In the genomic region with DNA sequence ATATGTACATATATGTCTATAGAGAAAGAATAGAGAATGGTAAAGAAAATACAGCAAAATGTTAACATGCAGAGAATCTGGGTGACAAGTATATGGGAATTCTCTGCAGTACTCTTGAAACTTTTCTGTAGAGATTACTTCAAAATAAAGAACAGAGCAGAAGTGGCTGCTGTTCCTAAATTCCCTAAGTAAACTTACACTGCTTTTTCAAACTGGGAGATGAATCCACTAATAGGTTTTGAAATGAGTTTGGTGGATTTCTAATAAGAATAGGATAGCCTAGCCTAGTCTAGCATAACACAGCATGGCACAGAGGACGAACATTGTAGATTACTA, we compare ENCODE assay signal across 10 cellular contexts. TPM values are rescaled to one million over a fixed set of nuclear protein-coding genes. Genes with fewer than 3 reads are reported as not detected.
DNase-seq lines count a peak whose midpoint lies in the region; TF ChIP-seq lines count a peak whose summit lies in the region.
"Had no signal": no experiment of that assay in that cellular context is flagged by ENCODE, and none has a peak within 500 bp of the region (broad histone marks: within the 10 kb centered on the region; RNA-seq: fewer than 3 reads in every experiment).

No MANE protein-coding gene starts in this region.

- H3K27me3 Mint-ChIP-seq in activated naive CD4-positive, alpha-beta T cell treated with anti-CD3 and anti-CD28 coated beads for 36 hours (ENCODE audit: low read depth), result peaks cover 18% of the 10 kb centered on the region

- peak overlapping the region; percentile 61 for H3K4me2 ChIP-seq in SU-DHL-6 (ENCODE audit: low read depth, low read length, poor library complexity, severe bottlenecking)

- H3K9ac ChIP-seq in SU-DHL-6 (ENCODE audit: low read length) (no peak overlapping the region), iPS-15b (ENCODE audit: low read depth, low read length) (no peak overlapping the region)

- H3K27me3 ChIP-seq in SU-DHL-6 (ENCODE audit: low read length) (no peaks in the 10 kb centered on the region), iPS-15b (ENCODE audit: control insufficient read depth, insufficient read depth, low read length) (peaks cover 60% of the 10 kb centered on the region), suprapubic skin (peaks cover 65% of the 10 kb centered on the region)

- WGBS in suprapubic skin, result 17% methylated on average over 1 of the region's 1 CpG

- TF ChIP-seq POLR2A in suprapubic skin (IDR thresholded peaks at IDR 0.05), result no peak

- no peak for DNase-seq in activated naive CD4-positive, alpha-beta T cell treated with anti-CD3 and anti-CD28 coated beads for 36 hours
- no peak for DNase-seq in activated naive CD4-positive, alpha-beta T cell (lab: John Stamatoyannopoulos, UW)
- DNase-seq in suprapubic skin (ENCODE audit: low spot score in 2 of 2), result no peak
- no peak for DNase-seq in GM10266 (ENCODE audit: extremely low spot score)
- DNase-seq in activated effector memory CD4-positive, alpha-beta T cell treated with anti-CD3 and anti-CD28 coated beads, Interleukin-2, amount 50 U/mL, for 16 hours, result no peak
- DNase-seq in DMS79 treated with DMSO at 0.1 percent for 48 hours (lab: John Stamatoyannopoulos, UW), result no peak
- DNase-seq: NCI-H1930 had no signal

- H3K27ac Mint-ChIP-seq in activated naive CD4-positive, alpha-beta T cell treated with anti-CD3 and anti-CD28 coated beads for 36 hours, result no peak overlapping the region

- no peak for TF ChIP-seq CTCF in SU-DHL-6 (IDR thresholded peaks at IDR 0.05; ENCODE audit: insufficient read depth, low read length, poor library complexity, severe bottlenecking)
- no peak for TF ChIP-seq CTCF in suprapubic skin (IDR thresholded peaks at IDR 0.05)
- no peak for TF ChIP-seq CTCF in GM10266 (IDR thresholded peaks at IDR 0.05; ENCODE audit: control insufficient read depth, insufficient read depth, low read depth, missing control alignments)

- H3K9me2 ChIP-seq in SU-DHL-6 (replicated peaks; ENCODE audit: insufficient read depth, low read length), result no peaks in the 10 kb centered on the region

- intact Hi-C loops in activated naive CD4-positive, alpha-beta T cell treated with anti-CD3 and anti-CD28 coated beads for 36 hours (cut with micrococcal nuclease), result loop anchor here (1.0 to 2.0 kb wide), 2 partner anchors 41 to 46 kb away; no protein-coding TSS in a partner anchor

- no peak for TF ChIP-seq EP300 in suprapubic skin (IDR thresholded peaks at IDR 0.05)

- peak overlapping the region; percentile 65 for H3K4me3 Mint-ChIP-seq in activated naive CD4-positive, alpha-beta T cell treated with anti-CD3 and anti-CD28 coated beads for 36 hours

- H3K4me1 ChIP-seq in iPS-15b (ENCODE audit: control insufficient read depth, insufficient read depth, low read length) (no peaks in the 10 kb centered on the region), suprapubic skin (peaks cover 14% of the 10 kb centered on the region)

- no peaks in the 10 kb centered on the region for H3K36me3 ChIP-seq in SU-DHL-6 (ENCODE audit: low read length)
- H3K36me3 ChIP-seq in iPS-15b (ENCODE audit: control insufficient read depth, insufficient read depth, low read length), result no peaks in the 10 kb centered on the region
- H3K36me3 ChIP-seq in suprapubic skin, result no peaks in the 10 kb centered on the region

- H3K9me3 ChIP-seq in SU-DHL-6 (ENCODE audit: insufficient read depth, low read length) (no peaks in the 10 kb centered on the region), iPS-15b (ENCODE audit: control insufficient read depth, insufficient read depth, low read length) (no peaks in the 10 kb centered on the region), suprapubic skin (no peaks in the 10 kb centered on the region)

- peaks cover 7% of the 10 kb centered on the region for H3K4me1 Mint-ChIP-seq in activated naive CD4-positive, alpha-beta T cell treated with anti-CD3 and anti-CD28 coated beads for 36 hours (ENCODE audit: low read depth)

- no peak overlapping the region for H3K4me3 ChIP-seq in SU-DHL-6 (ENCODE audit: insufficient read depth, low read length, poor library complexity, severe bottlenecking)
- H3K4me3 ChIP-seq in iPS-15b (ENCODE audit: low read depth, low read length), result peak overlapping the region; percentile 85
- peak overlapping the region; percentile 50 for H3K4me3 ChIP-seq in suprapubic skin

- H3K36me3 Mint-ChIP-seq in activated naive CD4-positive, alpha-beta T cell treated with anti-CD3 and anti-CD28 coated beads for 36 hours (ENCODE audit: low read depth), result no peaks in the 10 kb centered on the region

- H3K9me3 Mint-ChIP-seq in activated naive CD4-positive, alpha-beta T cell treated with anti-CD3 and anti-CD28 coated beads for 36 hours, result no peaks in the 10 kb centered on the region

- no peak overlapping the region for H2AFZ ChIP-seq in SU-DHL-6 (ENCODE audit: low read depth, low read length, severe bottlenecking)

- no peaks in the 10 kb centered on the region for H4K20me1 ChIP-seq in SU-DHL-6 (ENCODE audit: low read depth, low read length)

- H3F3A ChIP-seq in SU-DHL-6 (ENCODE audit: insufficient read depth), result no peaks in the 10 kb centered on the region

- no peaks in the 10 kb centered on the region for H3K79me2 ChIP-seq in SU-DHL-6 (ENCODE audit: insufficient read depth, low read length)

- no peak overlapping the region for H3K27ac ChIP-seq in SU-DHL-6 (ENCODE audit: low read depth, low read length)
- H3K27ac ChIP-seq in suprapubic skin, result no peak overlapping the region

- CTCF ChIA-PET in activated naive CD4-positive, alpha-beta T cell treated with anti-CD3 and anti-CD28 coated beads for 36 hours (lab: Charles Lee), result interaction anchor here (0.6 to 2.8 kb wide), 6 partner anchors 10 to 130 kb away, joined by 3 to 10 read pairs (median 4); no protein-coding TSS in a partner anchor

RNA-seq across cellular contexts. Expression of a gene that starts 0.5 kb away (rescaled TPM):
- 1 to 10 TPM in 1 of 2 experiments, under 1 TPM in 1; 0.36 to 1.8 TPM for total RNA-seq in activated naive CD4-positive, alpha-beta T cell treated with anti-CD3 and anti-CD28 coated beads for 36 hours
- total RNA-seq in suprapubic skin, result not detected
- total RNA-seq: Right ventricle myocardium superior had no signal

RNA-seq across cellular contexts. Expression of a gene that starts 42.3 kb away (rescaled TPM):
- not detected for total RNA-seq in activated naive CD4-positive, alpha-beta T cell treated with anti-CD3 and anti-CD28 coated beads for 36 hours
- 1 to 10 TPM in 1 of 4 donors, under 1 TPM in 3; 0.56 to 1.0 (median 0.66) TPM for total RNA-seq in suprapubic skin
